11 cellular contexts compared by ENCODE assay signal in genomic region chr2:10935953-10936942, GRCh38. TPM values are rescaled to one million over a fixed set of nuclear protein-coding genes. Genes with fewer than 3 reads are reported as not detected.
A peak's percentile ranks its signal among the peaks of the same experiment; 100 is the strongest.
DNase-seq lines count a peak whose midpoint lies in the region; FAIRE-seq and TF ChIP-seq lines count a peak whose summit lies in the region.
"Had no signal": no experiment of that assay in that cellular context is flagged by ENCODE, and none has a peak within 500 bp of the region (broad histone marks: within the 10 kb centered on the region; RNA-seq: fewer than 3 reads in every experiment).

No MANE protein-coding gene starts in this region.

- peaks cover 10 to 38% of the 10 kb centered on the region in 2 donors for H3K4me1 ChIP-seq in neuronal stem cell (ENCODE audit: control insufficient read depth in 2 of 2, insufficient read depth in 1 of 2, low read depth in 1 of 2, low read length in 2 of 2)
- no peaks in the 10 kb centered on the region for H3K4me1 ChIP-seq in CD8-positive, alpha-beta memory T cell (ENCODE audit: insufficient read depth, low read length)

- TF ChIP-seq CTCF in endothelial cell (IDR thresholded peaks at IDR 0.05; ENCODE audit: unreplicated experiment) = no peak

- no peak overlapping the region for H4K91ac ChIP-seq in neuronal stem cell (ENCODE audit: low read depth, low read length, poor library complexity)

- H3K4ac ChIP-seq in neuronal stem cell (ENCODE audit: low read length) = no peak overlapping the region

- peak overlapping the region; percentile 81 for H3K27ac Mint-ChIP-seq in endothelial cell (ENCODE audit: unreplicated experiment)
- H3K27ac Mint-ChIP-seq in CD8-positive, alpha-beta memory T cell = no peak overlapping the region
- H3K27ac Mint-ChIP-seq: activated naive CD8-positive, alpha-beta T cell treated with anti-CD3 and anti-CD28 coated beads, Interleukin-2, amount 10 ng/mL, durations not matched to agents 7 days and 5 days; stimulated activated naive B cell treated with anti-CD40 and anti-IgM and Interleukin-4, amounts not matched to agents 10 μg/mL and 1 μg/mL and 100 μg/mL, for 72 hours had no signal

- H3K9ac ChIP-seq in neuronal stem cell (ENCODE audit: low read depth, low read length, poor library complexity) = no peak overlapping the region

- H3K23ac ChIP-seq in neuronal stem cell (ENCODE audit: low read depth, low read length, poor library complexity) = no peak overlapping the region

- no peak overlapping the region for H3K4me2 ChIP-seq in neuronal stem cell (ENCODE audit: insufficient read depth, low read length, poor library complexity, severe bottlenecking)

- H3K4me3 Mint-ChIP-seq in endothelial cell (ENCODE audit: unreplicated experiment) = no peak overlapping the region
- no peak overlapping the region for H3K4me3 Mint-ChIP-seq in CD8-positive, alpha-beta memory T cell
- H3K4me3 Mint-ChIP-seq: activated naive CD8-positive, alpha-beta T cell treated with anti-CD3 and anti-CD28 coated beads, Interleukin-2, amount 10 ng/mL, durations not matched to agents 7 days and 5 days; stimulated activated naive B cell treated with anti-CD40 and anti-IgM and Interleukin-4, amounts not matched to agents 10 μg/mL and 1 μg/mL and 100 μg/mL, for 72 hours had no signal

- no peak overlapping the region for H3K27ac ChIP-seq in neuronal stem cell (replicated peaks; ENCODE audit: low read length)
- no peak overlapping the region for H3K27ac ChIP-seq in CD8-positive, alpha-beta memory T cell (ENCODE audit: low read depth, low read length)

- H3K14ac ChIP-seq in neuronal stem cell (ENCODE audit: low read length) = no peak overlapping the region

- H2AFZ ChIP-seq in neuronal stem cell (ENCODE audit: low read length) = no peak overlapping the region

- H2BK5ac ChIP-seq in neuronal stem cell (ENCODE audit: low read length) = no peak overlapping the region

- H3K4me3 ChIP-seq in neuronal stem cell (ENCODE audit: low read length in 2 of 2) = no peak overlapping the region
- no peak overlapping the region for H3K4me3 ChIP-seq in CD8-positive, alpha-beta memory T cell (ENCODE audit: low read length)

- H3K36me3 ChIP-seq in neuronal stem cell (replicated peaks in 1 of 2; ENCODE audit: control insufficient read depth in 2 of 2, insufficient read depth in 2 of 2, low read length in 2 of 2) = no peaks in the 10 kb centered on the region
- no peaks in the 10 kb centered on the region for H3K36me3 ChIP-seq in CD8-positive, alpha-beta memory T cell (ENCODE audit: insufficient read depth, low read length)

- no peak overlapping the region for H2AK5ac ChIP-seq in neuronal stem cell (ENCODE audit: low read depth, low read length)

- FAIRE-seq in GM19239 (lab: Jason Lieb, UNC) = no peak

- no peaks in the 10 kb centered on the region for H3K9me3 Mint-ChIP-seq in endothelial cell (ENCODE audit: unreplicated experiment)
- peaks cover 11 to 17% (median 14%) of the 10 kb centered on the region in 5 donors for H3K9me3 Mint-ChIP-seq in CD8-positive, alpha-beta memory T cell

- H3K27me3 Mint-ChIP-seq in endothelial cell (ENCODE audit: unreplicated experiment) = peaks cover 19% of the 10 kb centered on the region
- H3K27me3 Mint-ChIP-seq in CD8-positive, alpha-beta memory T cell = peaks cover 9 to 50% of the 10 kb centered on the region in 2 donors

- no peaks in the 10 kb centered on the region for H3K79me1 ChIP-seq in neuronal stem cell (ENCODE audit: low read depth, low read length)

- peaks cover 0 to 14% (median 0%) of the 10 kb centered on the region in 3 experiments for H3K27me3 ChIP-seq in neuronal stem cell (ENCODE audit: control insufficient read depth in 3 of 3, insufficient read depth in 3 of 3, low read depth in 1 of 3, low read length in 3 of 3)
- H3K27me3 ChIP-seq in CD8-positive, alpha-beta memory T cell (ENCODE audit: insufficient read depth, low read length, poor library complexity, severe bottlenecking) = no peaks in the 10 kb centered on the region

- DNase-seq in GOT3 (lab: John Stamatoyannopoulos, UW) = peak; percentile 63
- DNase-seq in NCI-H510A (lab: John Stamatoyannopoulos, UW) = peak; percentile 40
- peak; percentile 40 for DNase-seq in endothelial cell (ENCODE audit: low spot score)
- DNase-seq in neuronal stem cell (ENCODE audit: low spot score) = no peak
- no peak for DNase-seq in NCI-H82 treated with DMSO at 0.1 percent for 48 hours (lab: John Stamatoyannopoulos, UW; ENCODE audit: unreplicated experiment)
- DNase-seq in CD8-positive, alpha-beta memory T cell = no peak
- DNase-seq in GM19239 (ENCODE audit: insufficient read length, low spot score) = no peak
- DNase-seq in UCSD-AML1 (lab: John Stamatoyannopoulos, UW; ENCODE audit: unreplicated experiment) = no peak
- DNase-seq: activated naive CD8-positive, alpha-beta T cell treated with anti-CD3 and anti-CD28 coated beads, Interleukin-2, amount 10 ng/mL, durations not matched to agents 7 days and 5 days; NCI-H2171 treated with DMSO at 0.1 percent for 48 hours; stimulated activated naive B cell treated with anti-CD40 and anti-IgM and Interleukin-4, amounts not matched to agents 10 μg/mL and 1 μg/mL and 100 μg/mL, for 72 hours had no signal

- CTCF ChIA-PET in CD8-positive, alpha-beta memory T cell (lab: Charles Lee) = interaction anchor here (0.6 kb wide), 1 partner anchor 1794 kb away, joined by 4 read pairs; no protein-coding TSS in a partner anchor

- H3K9me3 ChIP-seq in neuronal stem cell (replicated peaks in 1 of 2; ENCODE audit: control insufficient read depth in 2 of 2, insufficient read depth in 1 of 2, low read depth in 1 of 2, low read length in 2 of 2) = peaks cover 4 to 18% of the 10 kb centered on the region in 2 donors
- no peaks in the 10 kb centered on the region for H3K9me3 ChIP-seq in CD8-positive, alpha-beta memory T cell (ENCODE audit: low read length)

- H3K4me1 Mint-ChIP-seq in endothelial cell (ENCODE audit: unreplicated experiment) = peaks cover 57% of the 10 kb centered on the region
- H3K4me1 Mint-ChIP-seq in CD8-positive, alpha-beta memory T cell = no peaks in the 10 kb centered on the region
- H3K4me1 Mint-ChIP-seq: activated naive CD8-positive, alpha-beta T cell treated with anti-CD3 and anti-CD28 coated beads, Interleukin-2, amount 10 ng/mL, durations not matched to agents 7 days and 5 days; stimulated activated naive B cell treated with anti-CD40 and anti-IgM and Interleukin-4, amounts not matched to agents 10 μg/mL and 1 μg/mL and 100 μg/mL, for 72 hours had no signal

- WGBS in neuronal stem cell (ENCODE audit: extremely low coverage in 2 of 2, insufficient read length in 2 of 2, insufficient replicate concordance in 1 of 2), 2 donors = no CpG with 5 or more reads among the region's 17 CpGs

- no peak overlapping the region for H2BK15ac ChIP-seq in neuronal stem cell (ENCODE audit: low read length)

- no peaks in the 10 kb centered on the region for H3K36me3 Mint-ChIP-seq in endothelial cell (ENCODE audit: low read depth, unreplicated experiment)
- H3K36me3 Mint-ChIP-seq in CD8-positive, alpha-beta memory T cell = no peaks in the 10 kb centered on the region
- H3K36me3 Mint-ChIP-seq: stimulated activated naive B cell treated with anti-CD40 and anti-IgM and Interleukin-4, amounts not matched to agents 10 μg/mL and 1 μg/mL and 100 μg/mL, for 72 hours had no signal

- H3K18ac ChIP-seq in neuronal stem cell (ENCODE audit: low read length) = peak overlapping the region; percentile 2

- no peak overlapping the region for H2BK12ac ChIP-seq in neuronal stem cell (ENCODE audit: low read length)

- H4K8ac ChIP-seq in neuronal stem cell (ENCODE audit: low read depth, low read length) = no peak overlapping the region

- POLR2A ChIA-PET in CD8-positive, alpha-beta memory T cell (lab: Charles Lee) = no interaction called here

- H2BK120ac ChIP-seq in neuronal stem cell (ENCODE audit: low read depth, low read length) = no peak overlapping the region

RNA-seq across cellular contexts. Expression of gene KCNF1, which starts 24.5 kb away (rescaled TPM):
- 8.4 TPM for total RNA-seq in endothelial cell (ENCODE audit: unreplicated experiment)
- polyA plus RNA-seq in neuronal stem cell (2013, experiment 1 of 2) = 0.14 TPM
- 0.08 TPM for polyA plus RNA-seq in neuronal stem cell (2013, experiment 2 of 2)
- total RNA-seq in CD8-positive, alpha-beta memory T cell = not detected
- polyA plus RNA-seq in CD8-positive, alpha-beta memory T cell = not detected
- total RNA-seq: activated naive CD8-positive, alpha-beta T cell treated with anti-CD3 and anti-CD28 coated beads, Interleukin-2, amount 10 ng/mL, durations not matched to agents 7 days and 5 days had no signal

Comparison
In these comparisons a context has a peak if more than half of its experiments do, and no peak if none do; other contexts are left out.
1. DNase-seq: peak in GOT3 (single experiment), NCI-H510A (single experiment) and endothelial cell (single experiment); none in neuronal stem cell (single experiment), NCI-H82 treated with DMSO at 0.1 percent for 48 hours (single experiment), CD8-positive, alpha-beta memory T cell (0 of 5), GM19239 (single experiment) and UCSD-AML1 (single experiment).